Comparison of ENCODE assay signal across 7 cellular contexts in genomic region chr11:108121274-108122155, GRCh38. TPM values are rescaled to one million over a fixed set of nuclear protein-coding genes. Genes with fewer than 3 reads are reported as not detected.
DNase-seq lines count a peak whose midpoint lies in the region; ATAC-seq and TF ChIP-seq lines count a peak whose summit lies in the region.

ACAT1 (plus strand) TSS chr11:108121567; CDS start chr11:108121607, 40 bp downstream.

- H3K4me3 ChIP-seq in astrocyte of the cerebellum (ENCODE audit: low read depth, low read length) (peak within 1 kb of the TSS; percentile 62), hepatocyte (peak within 1 kb of the TSS; percentile 54), retinal pigment epithelial cell (ENCODE audit: low read length) (peak within 1 kb of the TSS; percentile 68)

- H4K20me1 ChIP-seq in hepatocyte (ENCODE audit: insufficient read depth, poor library complexity, severe bottlenecking): no peaks in the 10 kb centered on the region

- H3K27ac ChIP-seq in hepatocyte: peak within 1 kb of the TSS; percentile 72

- ATAC-seq in GM18505 (IDR thresholded peaks at IDR 0.05; ENCODE audit: unreplicated experiment): peak; percentile 98
- ATAC-seq in HG02973 (IDR thresholded peaks at IDR 0.05; ENCODE audit: unreplicated experiment): peak; percentile 97

- in situ Hi-C loops in astrocyte of the cerebellum (cut with HindIII; ENCODE audit: low sequenced_read_pairs): no loop called here

- no peaks in the 10 kb centered on the region for H3K9me3 ChIP-seq in hepatocyte (ENCODE audit: low read depth)

- peaks cover 34% of the 10 kb centered on the region for H3K79me2 ChIP-seq in hepatocyte

- DNase-seq in NCI-H2029 (lab: John Stamatoyannopoulos, UW) (peak; percentile 89), T-helper 22 cell (ENCODE audit: low read depth) (peak; percentile 90), astrocyte of the cerebellum (ENCODE audit: low read depth) (peak; percentile 65), hepatocyte (ENCODE audit: low spot score) (peak; percentile 96), retinal pigment epithelial cell (ENCODE audit: low read depth) (peak; percentile 65)

- H3K36me3 ChIP-seq in hepatocyte (replicated peaks; ENCODE audit: insufficient read depth, low read depth): no peaks in the 10 kb centered on the region

- no peaks in the 10 kb centered on the region for H3K27me3 ChIP-seq in hepatocyte

- H2AFZ ChIP-seq in hepatocyte: peak within 1 kb of the TSS; percentile 53

- 2% methylated on average over 71 of the region's 73 CpGs for WGBS in hepatocyte (ENCODE audit: low lambda C conversion rate, missing lambda C conversion rate)

- TF ChIP-seq POLR2A in GM18505 (IDR thresholded peaks at IDR 0.05; ENCODE audit: borderline replicate concordance, extremely low read depth, insufficient read depth, insufficient read length): peak; percentile 88

- TF ChIP-seq CTCF in astrocyte of the cerebellum (IDR thresholded peaks at IDR 0.05; ENCODE audit: low read depth, low read length, missing control alignments): no peak
- TF ChIP-seq CTCF in hepatocyte (IDR thresholded peaks at IDR 0.05; ENCODE audit: poor library complexity): peak; percentile 11
- peak; percentile 18 for TF ChIP-seq CTCF in retinal pigment epithelial cell (conservative IDR thresholded peaks at IDR 0.05; ENCODE audit: low read depth, low read length)

- peaks cover 13% of the 10 kb centered on the region for H3K4me1 ChIP-seq in hepatocyte (ENCODE audit: insufficient read depth)

- peak within 1 kb of the TSS; percentile 80 for H3K4me2 ChIP-seq in hepatocyte

- H3K9me2 ChIP-seq in hepatocyte (replicated peaks; ENCODE audit: insufficient read depth): no peaks in the 10 kb centered on the region

RNA-seq across cellular contexts. Expression of gene ACAT1, which starts in this region (rescaled TPM):
- total RNA-seq in hepatocyte: 188 and 191 TPM in 2 replicates
- polyA plus RNA-seq in hepatocyte: 71.8 and 87.1 TPM in 2 replicates

Comparison
In these comparisons a context has a peak if more than half of its experiments do, and no peak if none do; other contexts are left out.
1. Peak in every context shown above with its lines: DNase-seq, ATAC-seq, H3K4me3 ChIP-seq and H3K27ac ChIP-seq.